ENCODE assay signal across 22 cellular contexts in genomic region chr1:18603212-18603852, GRCh38. TPM values are rescaled to one million over a fixed set of nuclear protein-coding genes. Genes with fewer than 3 reads are reported as not detected.
"Had no signal": no experiment of that assay in that cellular context is flagged by ENCODE, and none has a peak within 500 bp of the region (broad histone marks: within the 10 kb centered on the region; RNA-seq: fewer than 3 reads in every experiment).

No MANE protein-coding gene starts in this region.

- H3K4me3 Mint-ChIP-seq: activated CD4-positive, alpha-beta memory T cell treated with anti-CD3 and anti-CD28 coated beads for 36 hours; activated CD4-positive, alpha-beta T cell treated with anti-CD3 and anti-CD28 coated beads for 36 hours; activated T-cell treated with anti-CD3 and anti-CD28 coated beads, Interleukin-2, amount 50 U/mL, for 24 hours; brain; natural killer cell treated with Interleukin-12 subunit alpha and Interleukin-12 subunit beta and Interleukin-15 and Interleukin-18, amount 100 ng/mL, for 72 hours; stimulated activated naive CD8-positive, alpha-beta T cell treated with anti-CD3 and anti-CD28 coated beads, Interleukin-15, Interleukin-2, amounts not matched to agents 100 ng/mL and 50 ng/mL, for 24 hours; T-helper 2 cell treated with Interferon-gamma antibody and Interleukin-4, amounts not matched to agents 5 μg/mL and 100 μg/mL, for 36 hours; type B pancreatic cell had no signal

- H3K9me3 Mint-ChIP-seq: activated CD4-positive, alpha-beta memory T cell treated with anti-CD3 and anti-CD28 coated beads for 36 hours; activated T-cell treated with anti-CD3 and anti-CD28 coated beads, Interleukin-2, amount 50 U/mL, for 24 hours; natural killer cell treated with Interleukin-12 subunit alpha and Interleukin-12 subunit beta and Interleukin-15 and Interleukin-18, amount 100 ng/mL, for 72 hours; stimulated activated naive CD8-positive, alpha-beta T cell treated with anti-CD3 and anti-CD28 coated beads, Interleukin-15, Interleukin-2, amounts not matched to agents 100 ng/mL and 50 ng/mL, for 24 hours; type B pancreatic cell had no signal

- H3K36me3 ChIP-seq: spleen had no signal

- H3K27ac ChIP-seq: dorsolateral prefrontal cortex, epithelial cell of prostate, spleen had no signal

- DNase-seq: activated CD4-positive, alpha-beta memory T cell treated with anti-CD3 and anti-CD28 coated beads for 36 hours; activated CD4-positive, alpha-beta T cell treated with anti-CD3 and anti-CD28 coated beads for 36 hours; activated naive CD4-positive, alpha-beta T cell treated with Interleukin-2 at 50 U/mL for 16 hours; activated T-cell treated with anti-CD3 and anti-CD28 coated beads, Interleukin-2, amount 50 U/mL, for 24 hours; anterior cingulate cortex; caudate nucleus; dorsolateral prefrontal cortex; foreskin fibroblast; hippocampal formation; nucleus accumbens; spleen had no signal

- H3K27ac Mint-ChIP-seq: activated CD4-positive, alpha-beta memory T cell treated with anti-CD3 and anti-CD28 coated beads for 36 hours; activated CD4-positive, alpha-beta T cell treated with anti-CD3 and anti-CD28 coated beads for 36 hours; activated T-cell treated with anti-CD3 and anti-CD28 coated beads, Interleukin-2, amount 50 U/mL, for 24 hours; activated T-helper 2 cell treated with anti-CD3 and anti-CD28 coated beads, Interferon-gamma antibody, Interleukin-2, Interleukin-4, amounts not matched to agents 10 μg/mL and 5 μg/mL and 100 μg/mL, durations not matched to agents 14 hours and 24 hours and 36 hours; brain; natural killer cell treated with Interleukin-12 subunit alpha and Interleukin-12 subunit beta and Interleukin-15 and Interleukin-18, amount 100 ng/mL, for 72 hours; stimulated activated naive CD8-positive, alpha-beta T cell treated with anti-CD3 and anti-CD28 coated beads, Interleukin-15, Interleukin-2, amounts not matched to agents 100 ng/mL and 50 ng/mL, for 24 hours; T-helper 2 cell treated with Interferon-gamma antibody and Interleukin-4, amounts not matched to agents 5 μg/mL and 100 μg/mL, for 36 hours; type B pancreatic cell had no signal

- H3K4me3 ChIP-seq: dorsolateral prefrontal cortex, lung, spleen had no signal

- H3K4me1 Mint-ChIP-seq: activated CD4-positive, alpha-beta T cell treated with anti-CD3 and anti-CD28 coated beads for 36 hours had no signal

- H3K36me3 Mint-ChIP-seq: activated CD4-positive, alpha-beta memory T cell treated with anti-CD3 and anti-CD28 coated beads for 36 hours; brain; natural killer cell treated with Interleukin-12 subunit alpha and Interleukin-12 subunit beta and Interleukin-15 and Interleukin-18, amount 100 ng/mL, for 72 hours; type B pancreatic cell had no signal

- H3K4me1 ChIP-seq: spleen had no signal

- H3K9me3 ChIP-seq: spleen had no signal

RNA-seq across cellular contexts. Expression of gene PAX7, which starts 27.3 kb away (rescaled TPM):
- total RNA-seq: activated CD4-positive, alpha-beta memory T cell treated with anti-CD3 and anti-CD28 coated beads for 36 hours; activated CD4-positive, alpha-beta T cell treated with anti-CD3 and anti-CD28 coated beads for 36 hours; activated T-helper 2 cell treated with anti-CD3 and anti-CD28 coated beads, Interferon-gamma antibody, Interleukin-2, Interleukin-4, amounts not matched to agents 10 μg/mL and 5 μg/mL and 100 μg/mL, durations not matched to agents 14 hours and 24 hours and 36 hours; natural killer cell treated with Interleukin-12 subunit alpha and Interleukin-12 subunit beta and Interleukin-15 and Interleukin-18, amount 100 ng/mL, for 72 hours; renal cortical epithelial cell; spleen; temporal lobe had no signal
- polyA plus RNA-seq: keratinocyte, lung, spleen had no signal
